ENCODE assay signal across 16 cellular contexts in the genomic region with DNA sequence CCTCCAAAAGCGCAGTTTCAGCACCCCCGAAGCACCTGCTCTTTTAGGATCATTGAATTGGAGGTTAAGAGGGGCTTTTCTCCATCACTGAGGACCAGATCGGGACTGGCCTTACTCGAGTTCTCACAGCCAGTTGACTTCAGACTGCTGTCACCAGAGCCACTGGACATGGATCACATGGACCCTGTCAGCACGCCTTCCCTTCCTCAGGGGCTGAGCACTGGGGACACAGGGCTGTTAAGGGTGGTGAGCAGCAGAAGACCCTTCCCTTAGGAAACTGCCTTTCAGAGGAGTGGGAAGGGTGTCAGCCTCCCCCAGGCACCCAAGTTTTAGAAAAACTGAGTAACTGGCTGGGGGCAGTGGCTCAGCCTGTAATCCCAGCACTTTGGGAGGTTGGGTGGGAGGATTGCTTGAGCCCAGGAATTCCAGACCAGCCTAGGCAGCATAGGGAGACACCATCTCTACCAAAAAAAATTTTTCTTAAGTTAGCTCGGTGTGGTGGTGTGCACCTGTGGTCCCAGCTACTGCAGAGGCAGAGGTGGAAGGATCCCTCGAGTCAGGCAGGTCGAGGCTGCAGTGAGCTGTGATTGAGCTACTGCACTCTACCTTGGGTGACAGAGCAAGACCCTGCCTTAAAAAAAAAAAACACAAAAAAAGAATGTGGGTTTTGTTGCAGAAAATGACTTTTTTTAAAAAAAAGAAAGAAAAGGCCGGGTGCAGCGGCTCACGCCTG. TPM values are rescaled to one million over a fixed set of nuclear protein-coding genes. Genes with fewer than 3 reads are reported as not detected.
DNase-seq lines count a peak whose midpoint lies in the region; ATAC-seq and TF ChIP-seq lines count a peak whose summit lies in the region.
"Had no signal": no experiment of that assay in that cellular context is flagged by ENCODE, and none has a peak within 500 bp of the region (broad histone marks: within the 10 kb centered on the region; RNA-seq: fewer than 3 reads in every experiment).

No MANE protein-coding gene starts in this region.

- no peaks in the 10 kb centered on the region for H3K9me3 Mint-ChIP-seq in activated T-cell treated with anti-CD3 and anti-CD28 coated beads, Interleukin-2, amount 50 U/mL, for 4 hours
- no peaks in the 10 kb centered on the region for H3K9me3 Mint-ChIP-seq in memory B cell
- H3K9me3 Mint-ChIP-seq: activated naive CD4-positive, alpha-beta T cell treated with anti-CD3 and anti-CD28 coated beads, Interleukin-2, amount 10 ng/mL, durations not matched to agents 7 days and 5 days had no signal

- peak overlapping the region; percentile 51 for H3K4me3 Mint-ChIP-seq in activated T-cell treated with anti-CD3 and anti-CD28 coated beads, Interleukin-2, amount 50 U/mL, for 4 hours
- H3K4me3 Mint-ChIP-seq in T-helper 17 cell (peak overlapping the region; percentile 80), memory B cell (peak overlapping the region; percentile 76)

- H3K27ac ChIP-seq in thoracic aorta: no peak overlapping the region
- H3K27ac ChIP-seq: colonic mucosa, SK-N-MC had no signal

- no peaks in the 10 kb centered on the region for H3K36me3 ChIP-seq in thoracic aorta
- H3K36me3 ChIP-seq: colonic mucosa had no signal

- peak overlapping the region; percentile 71 for H3K4me3 ChIP-seq in thoracic aorta

- no peaks in the 10 kb centered on the region for H3K27me3 Mint-ChIP-seq in activated T-cell treated with anti-CD3 and anti-CD28 coated beads, Interleukin-2, amount 50 U/mL, for 4 hours (ENCODE audit: low read depth)
- H3K27me3 Mint-ChIP-seq in T-helper 17 cell (no peaks in the 10 kb centered on the region), memory B cell (no peaks in the 10 kb centered on the region)

- DNase-seq in activated T-cell treated with anti-CD3 and anti-CD28 coated beads, Interleukin-2, amount 50 U/mL, for 4 hours: no peak
- no peak for DNase-seq in activated T-cell treated with anti-CD3 and anti-CD28 coated beads, Interleukin-2, amount 50 U/mL, for 1 hour
- no peak for DNase-seq in T-helper 17 cell
- DNase-seq in memory B cell (ENCODE audit: low spot score in 2 of 2): no peak
- no peak for DNase-seq in thoracic aorta (ENCODE audit: low spot score)
- no peak for DNase-seq in NCI-H1048 (lab: John Stamatoyannopoulos, UW)
- DNase-seq in SK-N-DZ (ENCODE audit: low spot score): no peak
- no peak for DNase-seq in activated gamma-delta T cell (lab: John Stamatoyannopoulos, UW)
- DNase-seq: colonic mucosa, NCI-H2029 treated with DMSO at 0.1 percent for 48 hours, NCI-H748 treated with DMSO at 0.1 percent for 48 hours, trophoblast cell had no signal

- H3K9me3 ChIP-seq in T-helper 17 cell (ENCODE audit: control insufficient read depth, low read length, poor library complexity, severe bottlenecking) (no peaks in the 10 kb centered on the region), thoracic aorta (no peaks in the 10 kb centered on the region)
- H3K9me3 ChIP-seq: colonic mucosa had no signal

- H3K27me3 ChIP-seq in thoracic aorta (replicated peaks; ENCODE audit: insufficient read depth): peaks cover 8% of the 10 kb centered on the region

- H3K4me1 ChIP-seq in thoracic aorta (ENCODE audit: control insufficient read depth in 1 of 2, low read depth in 2 of 2): peaks cover 0 to 21% of the 10 kb centered on the region in 2 donors
- H3K4me1 ChIP-seq: colonic mucosa had no signal

- no peak for ATAC-seq in activated T-cell treated with anti-CD3 and anti-CD28 coated beads, Interleukin-2, amount 50 U/mL, for 4 hours
- ATAC-seq in T-helper 17 cell (no peak), memory B cell (ENCODE audit: low read depth) (no peak), thoracic aorta (ENCODE audit: insufficient number of reproducible peaks, low FRiP score, low read depth) (no peak)
- ATAC-seq: activated CD4-positive, CD25-positive, alpha-beta regulatory T cell treated with anti-CD3 and anti-CD28 coated beads, Interleukin-2, amount 50 U/mL, for 24 hours had no signal

- TF ChIP-seq CTCF in thoracic aorta (IDR thresholded peaks at IDR 0.05): no peak

- H3K27ac Mint-ChIP-seq in T-helper 17 cell (peak overlapping the region; percentile 92), memory B cell (peak overlapping the region; percentile 97)

- peaks cover 62% of the 10 kb centered on the region for H3K4me1 Mint-ChIP-seq in activated T-cell treated with anti-CD3 and anti-CD28 coated beads, Interleukin-2, amount 50 U/mL, for 4 hours (ENCODE audit: low read depth)
- H3K4me1 Mint-ChIP-seq in T-helper 17 cell (peaks cover 59% of the 10 kb centered on the region), memory B cell (peaks cover 52% of the 10 kb centered on the region)

- no peaks in the 10 kb centered on the region for H3K36me3 Mint-ChIP-seq in activated T-cell treated with anti-CD3 and anti-CD28 coated beads, Interleukin-2, amount 50 U/mL, for 4 hours (ENCODE audit: insufficient read depth)
- H3K36me3 Mint-ChIP-seq in T-helper 17 cell (ENCODE audit: low read depth) (no peaks in the 10 kb centered on the region), memory B cell (no peaks in the 10 kb centered on the region)
- H3K36me3 Mint-ChIP-seq: activated naive CD4-positive, alpha-beta T cell treated with anti-CD3 and anti-CD28 coated beads, Interleukin-2, amount 10 ng/mL, durations not matched to agents 7 days and 5 days had no signal

RNA-seq across cellular contexts. Expression of a gene that starts 0.6 kb away (rescaled TPM):
- total RNA-seq in activated T-cell treated with anti-CD3 and anti-CD28 coated beads, Interleukin-2, amount 50 U/mL, for 4 hours: under 1 TPM; 0.08 to 0.65 (median 0.61) TPM
- total RNA-seq in T-helper 17 cell (10 to 100 TPM in 1 of 2 donors, 1 to 10 TPM in 1; 3.3 to 12.6 TPM), thoracic aorta (10 to 100 TPM; 17.0 to 21.5 TPM)
- not detected in 2 replicates for polyA plus RNA-seq in SK-N-DZ (2014; cell fraction: cytosol; rRNA removed)
- polyA plus RNA-seq in SK-N-DZ (2014; cell fraction: nucleus; rRNA removed): not detected in 2 replicates
- polyA plus RNA-seq: AG04450 had no signal

RNA-seq across cellular contexts. Expression of a gene that starts 31.6 kb away (rescaled TPM):
- total RNA-seq in activated T-cell treated with anti-CD3 and anti-CD28 coated beads, Interleukin-2, amount 50 U/mL, for 4 hours: 1 to 10 TPM; 7.6 to 9.4 (median 8.6) TPM
- total RNA-seq in T-helper 17 cell (10 to 100 TPM; 15.9 to 18.7 TPM), thoracic aorta (10 to 100 TPM; 38.3 to 55.4 TPM)
- 1.5 and 3.5 TPM in 2 replicates for polyA plus RNA-seq in SK-N-DZ (2014; cell fraction: cytosol; rRNA removed)
- polyA plus RNA-seq in SK-N-DZ (2014; cell fraction: nucleus; rRNA removed): 3.2 and 3.8 TPM in 2 replicates

RNA-seq across cellular contexts. Expression of a gene that starts 36.4 kb away (rescaled TPM):
- total RNA-seq in activated T-cell treated with anti-CD3 and anti-CD28 coated beads, Interleukin-2, amount 50 U/mL, for 4 hours: 10 to 100 TPM in 2 of 3 donors, 1 to 10 TPM in 1; 9.1 to 18.9 (median 15.4) TPM
- total RNA-seq in T-helper 17 cell: 10 to 100 TPM; 25.7 to 26.4 TPM
- total RNA-seq in thoracic aorta: 100 to 1,000 TPM in 1 of 2 donors, 10 to 100 TPM in 1; 96.9 to 188 TPM
- 1.6 and 4.4 TPM in 2 replicates for polyA plus RNA-seq in SK-N-DZ (2014; cell fraction: cytosol; rRNA removed)
- polyA plus RNA-seq in SK-N-DZ (2014; cell fraction: nucleus; rRNA removed): 0.45 TPM in 1 of 2 replicates, not detected in the other
